23 cellular contexts compared by ENCODE assay signal in the genomic region with DNA sequence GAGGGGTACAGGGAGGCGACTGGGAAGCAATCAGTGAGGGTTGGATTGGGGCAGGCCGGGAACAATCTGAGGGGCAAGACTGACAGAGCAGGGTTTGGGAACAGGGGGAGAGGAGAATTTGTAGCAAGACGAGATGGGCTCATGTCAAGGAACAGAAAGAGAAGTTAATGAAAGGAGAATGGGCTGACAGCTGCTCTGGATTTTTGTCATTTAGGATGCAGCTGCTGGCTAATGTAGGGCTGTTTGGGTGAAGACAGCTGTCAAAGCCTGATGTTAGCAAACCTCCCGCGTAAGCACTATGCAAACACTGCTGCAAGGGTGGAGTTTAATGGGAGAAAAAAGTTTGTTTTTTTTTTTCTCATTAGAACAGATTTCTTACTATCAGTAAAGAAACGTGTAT.
DNase-seq lines count a peak whose midpoint lies in the region; ATAC-seq and TF ChIP-seq lines count a peak whose summit lies in the region.
"Had no signal": no experiment of that assay in that cellular context is flagged by ENCODE, and none has a peak within 500 bp of the region (broad histone marks: within the 10 kb centered on the region; RNA-seq: fewer than 3 reads in every experiment).

No MANE protein-coding gene starts in this region.

- H3K36me3 Mint-ChIP-seq in nephron (ENCODE audit: low read depth) = no peaks in the 10 kb centered on the region
- H3K36me3 Mint-ChIP-seq: CD14-positive monocyte; CD8-positive, alpha-beta memory T cell had no signal

- TF ChIP-seq CTCF in nephron (IDR thresholded peaks at IDR 0.05; ENCODE audit: unreplicated experiment in 3 of 3) = no peak

- peaks cover 24% of the 10 kb centered on the region for H3K4me1 Mint-ChIP-seq in nephron
- H3K4me1 Mint-ChIP-seq: B cell; CD14-positive monocyte; CD8-positive, alpha-beta memory T cell had no signal

- H3K27ac Mint-ChIP-seq in nephron = peak overlapping the region in 2 of 3 experiments; percentile 22 to 64
- H3K27ac Mint-ChIP-seq: B cell; CD14-positive monocyte; CD8-positive, alpha-beta memory T cell; T-helper 1 cell treated with Interleukin-12 subunit alpha and Interleukin-12 subunit beta and Interleukin-4 antibody, amounts not matched to agents 30 μg/mL and 1 μg/mL, for 36 hours had no signal

- H3K4me3 Mint-ChIP-seq in nephron = peak overlapping the region in 1 of 3 experiments; percentile 3
- H3K4me3 Mint-ChIP-seq: B cell; CD8-positive, alpha-beta memory T cell; T-helper 1 cell treated with Interleukin-12 subunit alpha and Interleukin-12 subunit beta and Interleukin-4 antibody, amounts not matched to agents 30 μg/mL and 1 μg/mL, for 36 hours had no signal

- ATAC-seq in activated CD4-positive, CD25-positive, alpha-beta regulatory T cell treated with anti-CD3 and anti-CD28 coated beads, Interleukin-2, amount 50 U/mL, for 24 hours = no peak
- ATAC-seq: GM12878, HCT116 had no signal

- H3K27me3 Mint-ChIP-seq in nephron (ENCODE audit: low read depth) = no peaks in the 10 kb centered on the region
- H3K27me3 Mint-ChIP-seq: B cell had no signal

- H3K9me3 Mint-ChIP-seq in nephron = no peaks in the 10 kb centered on the region
- H3K9me3 Mint-ChIP-seq: T-helper 1 cell treated with Interleukin-12 subunit alpha and Interleukin-12 subunit beta and Interleukin-4 antibody, amounts not matched to agents 30 μg/mL and 1 μg/mL, for 36 hours had no signal

- peak; percentile 66 for DNase-seq in NCI-H748 (lab: John Stamatoyannopoulos, UW; ENCODE audit: unreplicated experiment)
- DNase-seq in NCI-H748 treated with DMSO at 0.1 percent for 48 hours (lab: John Stamatoyannopoulos, UW) = no peak
- peak; percentile 5 for DNase-seq in NCI-H1105 (lab: John Stamatoyannopoulos, UW)
- DNase-seq in SHP77 (lab: John Stamatoyannopoulos, UW) = peak; percentile 43 to 80
- no peak for DNase-seq in NK-92 treated with Interleukin-12 subunit alpha and Interleukin-12 subunit beta, amount 100 ng/mL, for 24 hours (lab: John Stamatoyannopoulos, UW)
- DNase-seq in EL = no peak
- DNase-seq: Calu3; CD8-positive, alpha-beta memory T cell; GDM1; IMR-90; KG1; MG63; NCI-H187; NCI-H446; Right ventricle myocardium superior; RPMI8226 had no signal

Comparison
In these comparisons a context has a peak if more than half of its experiments do, and no peak if none do; other contexts are left out.
1. DNase-seq: peak in NCI-H748 (single experiment), NCI-H1105 (single experiment) and SHP77 (2 of 2); none in NCI-H748 treated with DMSO at 0.1 percent for 48 hours (single experiment), NK-92 treated with Interleukin-12 subunit alpha and Interleukin-12 subunit beta, amount 100 ng/mL, for 24 hours (single experiment) and EL (single experiment).